ENCODE assay signal across 2 cellular contexts in the genomic region with DNA sequence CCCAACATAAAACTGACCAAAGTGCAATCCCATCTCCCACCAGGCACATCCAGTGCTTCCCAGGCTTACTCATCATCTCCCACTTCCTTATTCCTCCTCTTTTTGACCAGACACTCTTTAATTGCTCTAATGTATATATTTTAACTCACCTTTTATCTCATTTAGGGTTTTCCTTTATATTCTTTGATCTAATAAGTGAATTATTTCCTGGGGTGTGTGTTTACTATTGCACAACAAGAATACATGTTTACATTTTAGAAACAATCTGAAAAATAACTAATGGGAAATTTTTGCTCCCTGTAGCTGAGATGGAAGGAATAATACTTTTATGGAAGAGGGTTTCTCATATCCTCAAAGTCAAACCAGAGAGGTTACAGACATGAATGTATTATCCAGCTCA.
TF ChIP-seq lines count a peak whose summit lies in the region.

No MANE protein-coding gene starts in this region.

TF ChIP-seq in A549, 52 proteins besides CTCF, POLR2A, EP300 and RAD21 (continued from another document):
- TF ChIP-seq REST (IDR thresholded peaks at IDR 0.05): no peak
- TF ChIP-seq NFE2L2 (conservative IDR thresholded peaks at IDR 0.05; ENCODE audit: low read length): no peak
- TF ChIP-seq, protein P1, sequence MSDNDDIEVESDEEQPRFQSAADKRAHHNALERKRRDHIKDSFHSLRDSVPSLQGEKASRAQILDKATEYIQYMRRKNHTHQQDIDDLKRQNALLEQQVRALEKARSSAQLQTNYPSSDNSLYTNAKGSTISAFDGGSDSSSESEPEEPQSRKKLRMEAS (IDR thresholded peaks at IDR 0.05): no peak
- TF ChIP-seq EHMT2 (IDR thresholded peaks at IDR 0.05; ENCODE audit: low read depth): no peak
- TF ChIP-seq CHD4 (IDR thresholded peaks at IDR 0.05; ENCODE audit: borderline replicate concordance): no peak
- TF ChIP-seq FOXS1 (CRISPR knock-in tag; IDR thresholded peaks at IDR 0.05): no peak

TF ChIP-seq in SK-N-SH, 30 proteins besides CTCF, POLR2A, EP300 and RAD21 (continued from another document):
- TF ChIP-seq GATA2 (CRISPR knock-in tag; IDR thresholded peaks at IDR 0.05): no peak
- no peak for TF ChIP-seq RFX5 (IDR thresholded peaks at IDR 0.05; ENCODE audit: low read length)
- no peak for TF ChIP-seq POLR2AphosphoS5 (IDR thresholded peaks at IDR 0.05; ENCODE audit: low read depth, low read length)
- no peak for TF ChIP-seq MEF2A (IDR thresholded peaks at IDR 0.05; ENCODE audit: borderline replicate concordance, low read depth)
- TF ChIP-seq IRF3 (IDR thresholded peaks at IDR 0.05; ENCODE audit: low read depth, low read length): no peak
- no peak for TF ChIP-seq RCOR1 (IDR thresholded peaks at IDR 0.05; ENCODE audit: low read length)
- no peak for TF ChIP-seq RXRA (IDR thresholded peaks at IDR 0.05; ENCODE audit: borderline replicate concordance, low read depth)
- no peak for TF ChIP-seq FOXM1 (IDR thresholded peaks at IDR 0.05; ENCODE audit: low read depth)
- TF ChIP-seq SIN3A (IDR thresholded peaks at IDR 0.05; ENCODE audit: borderline replicate concordance, low read depth, low read length): no peak
- no peak for TF ChIP-seq NRF1 (IDR thresholded peaks at IDR 0.05; ENCODE audit: low read depth, low read length)
- no peak for TF ChIP-seq EZH2phosphoT487 (IDR thresholded peaks at IDR 0.05; ENCODE audit: borderline replicate concordance, low read depth)
- no peak for TF ChIP-seq CHD2 (IDR thresholded peaks at IDR 0.05; ENCODE audit: low read length, partially characterized antibody)
- no peak for TF ChIP-seq USF2 (IDR thresholded peaks at IDR 0.05; ENCODE audit: borderline replicate concordance, low read depth, low read length)
- no peak for TF ChIP-seq JUND (IDR thresholded peaks at IDR 0.05)
- no peak for TF ChIP-seq TCF12 (IDR thresholded peaks at IDR 0.05)
